ENCODE assay signal across 16 cellular contexts in genomic region chr10:86341361-86341811, GRCh38. TPM values are rescaled to one million over a fixed set of nuclear protein-coding genes. Genes with fewer than 3 reads are reported as not detected.
DNase-seq lines count a peak whose midpoint lies in the region; ATAC-seq and TF ChIP-seq lines count a peak whose summit lies in the region.
"Had no signal": no experiment of that assay in that cellular context is flagged by ENCODE, and none has a peak within 500 bp of the region (broad histone marks: within the 10 kb centered on the region; RNA-seq: fewer than 3 reads in every experiment).

No MANE protein-coding gene starts in this region.

- no peak overlapping the region for H3K27ac Mint-ChIP-seq in neural progenitor cell

- H3K9ac ChIP-seq in neural progenitor cell (no peak overlapping the region), Karpas-422 (ENCODE audit: low read length) (no peak overlapping the region)
- H3K9ac ChIP-seq: parathyroid adenoma had no signal

- no peak for ATAC-seq in HG03460 (IDR thresholded peaks at IDR 0.05; ENCODE audit: unreplicated experiment)

- H3K27me3 ChIP-seq in BE2C (no peaks in the 10 kb centered on the region), neural progenitor cell (no peaks in the 10 kb centered on the region), Karpas-422 (ENCODE audit: low read length) (no peaks in the 10 kb centered on the region)
- H3K27me3 ChIP-seq: adrenal gland, testis had no signal

- H3K4me1 Mint-ChIP-seq in neural progenitor cell, result peaks cover 21% of the 10 kb centered on the region

- peak; percentile 28 for DNase-seq in BE2C
- DNase-seq in EH (ENCODE audit: low read depth), result peak; percentile 52
- peak; percentile 60 for DNase-seq in SKM-1 (lab: John Stamatoyannopoulos, UW; ENCODE audit: unreplicated experiment)
- DNase-seq in neural progenitor cell (ENCODE audit: low spot score), result no peak
- no peak for DNase-seq in activated naive CD4-positive, alpha-beta T cell treated with Interleukin-2 at 50 U/mL for 16 hours
- DNase-seq in Karpas-422, result no peak
- DNase-seq in activated naive CD4-positive, alpha-beta T cell treated with anti-CD3 and anti-CD28 coated beads, Interleukin-2, amount 50 U/mL, for 16 hours, result no peak
- DNase-seq: activated CD4-positive, CD25-positive, alpha-beta regulatory T cell; caudate nucleus; NCI-H146; T-helper 2 cell; testis had no signal

- H2AFZ ChIP-seq in neural progenitor cell (replicated peaks) (peak overlapping the region; percentile 42), Karpas-422 (ENCODE audit: low read length) (no peak overlapping the region)
- H2AFZ ChIP-seq: parathyroid adenoma had no signal

- no peaks in the 10 kb centered on the region for H3K9me3 ChIP-seq in BE2C
- no peaks in the 10 kb centered on the region for H3K9me3 ChIP-seq in neural progenitor cell (ENCODE audit: low read depth)
- no peaks in the 10 kb centered on the region for H3K9me3 ChIP-seq in Karpas-422 (ENCODE audit: low read length)
- H3K9me3 ChIP-seq: adrenal gland, testis had no signal

- no peak overlapping the region for H3K4me3 Mint-ChIP-seq in neural progenitor cell

- TF ChIP-seq CTCF in BE2C (IDR thresholded peaks at IDR 0.05; ENCODE audit: low read depth, low read length), result no peak
- no peak for TF ChIP-seq CTCF in neural progenitor cell (IDR thresholded peaks at IDR 0.05)

- H3K27ac ChIP-seq in neural progenitor cell (no peak overlapping the region), Karpas-422 (ENCODE audit: low read length) (no peak overlapping the region)
- H3K27ac ChIP-seq: C4-2B, parathyroid adenoma, testis had no signal

- H3K36me3 ChIP-seq in BE2C, result no peaks in the 10 kb centered on the region
- no peaks in the 10 kb centered on the region for H3K36me3 ChIP-seq in neural progenitor cell
- H3K36me3 ChIP-seq in Karpas-422 (ENCODE audit: insufficient read depth, low read length), result no peaks in the 10 kb centered on the region
- H3K36me3 ChIP-seq: adrenal gland had no signal

- H3K79me2 ChIP-seq in neural progenitor cell (ENCODE audit: low read depth) (no peaks in the 10 kb centered on the region), Karpas-422 (ENCODE audit: low read length) (no peaks in the 10 kb centered on the region)
- H3K79me2 ChIP-seq: parathyroid adenoma had no signal

- H3K4me2 ChIP-seq in neural progenitor cell (peak overlapping the region; percentile 21), Karpas-422 (ENCODE audit: low read depth, low read length, poor library complexity, severe bottlenecking) (no peak overlapping the region)

- H4K20me1 ChIP-seq in neural progenitor cell (ENCODE audit: low read depth) (peaks cover 5% of the 10 kb centered on the region), Karpas-422 (ENCODE audit: insufficient read depth, low read depth, low read length) (no peaks in the 10 kb centered on the region)

- H3K4me1 ChIP-seq in BE2C (peaks cover 38% of the 10 kb centered on the region), neural progenitor cell (peaks cover 20% of the 10 kb centered on the region), Karpas-422 (ENCODE audit: low read length) (peaks cover 8% of the 10 kb centered on the region; the same call in 1 of the 2 replicates)
- H3K4me1 ChIP-seq: parathyroid adenoma, testis had no signal

- peaks cover 9% of the 10 kb centered on the region for H3K27me3 Mint-ChIP-seq in neural progenitor cell (ENCODE audit: insufficient read depth, low read depth)

- H3K36me3 Mint-ChIP-seq in neural progenitor cell, result no peaks in the 10 kb centered on the region

- no peaks in the 10 kb centered on the region for H3K9me2 ChIP-seq in Karpas-422 (replicated peaks; ENCODE audit: insufficient read depth, low read length)

- H3K9me3 Mint-ChIP-seq in neural progenitor cell, result no peaks in the 10 kb centered on the region

- H3F3A ChIP-seq in neural progenitor cell (ENCODE audit: low read depth), result peaks cover 4% of the 10 kb centered on the region

- H3K4me3 ChIP-seq in BE2C (ENCODE audit: low read depth, low read length), result no peak overlapping the region
- no peak overlapping the region for H3K4me3 ChIP-seq in neural progenitor cell
- H3K4me3 ChIP-seq in Karpas-422 (ENCODE audit: low read length), result no peak overlapping the region
- H3K4me3 ChIP-seq: adrenal gland, testis had no signal

RNA-seq across cellular contexts. Expression of gene GRID1, which starts 25.2 kb away (rescaled TPM):
- 55.8 TPM for polyA plus RNA-seq in BE2C (2012; ENCODE audit: insufficient read depth, insufficient read length, low read depth)
- 0.31 TPM in 1 of 2 replicates, not detected in the other for total RNA-seq in neural progenitor cell (ENCODE audit: low replicate concordance)
- 0.07 and 0.18 TPM in 2 replicates for total RNA-seq in Karpas-422 (2014; rRNA removed; shearing (Covaris generic); ENCODE audit: low replicate concordance)

Comparison
In these comparisons a context has a peak if more than half of its experiments do, and no peak if none do; other contexts are left out.
1. DNase-seq: peak in BE2C (single experiment), EH (single experiment) and SKM-1 (single experiment); none in neural progenitor cell (single experiment), activated naive CD4-positive, alpha-beta T cell treated with Interleukin-2 at 50 U/mL for 16 hours (single experiment), Karpas-422 (single experiment) and activated naive CD4-positive, alpha-beta T cell treated with anti-CD3 and anti-CD28 coated beads, Interleukin-2, amount 50 U/mL, for 16 hours (single experiment).